13 cellular contexts compared by ENCODE assay signal in genomic region chr6:22886881-22887581, GRCh38.
DNase-seq lines count a peak whose midpoint lies in the region; ATAC-seq, FAIRE-seq and TF ChIP-seq lines count a peak whose summit lies in the region.
"Had no signal": no experiment of that assay in that cellular context is flagged by ENCODE, and none has a peak within 500 bp of the region (broad histone marks: within the 10 kb centered on the region; RNA-seq: fewer than 3 reads in every experiment).

No MANE protein-coding gene starts in this region.

- no peaks in the 10 kb centered on the region for H3K36me3 ChIP-seq in bronchial epithelial cell (ENCODE audit: control insufficient read depth, insufficient read depth, low read length)

- TF ChIP-seq CTCF in bronchial epithelial cell (IDR thresholded peaks at IDR 0.05; ENCODE audit: insufficient read depth, low read length, severe bottlenecking) = no peak

- H3K4me1 Mint-ChIP-seq in immature natural killer cell = peaks cover 3 to 8% of the 10 kb centered on the region in 2 donors
- H3K4me1 Mint-ChIP-seq: activated CD4-positive, alpha-beta T cell treated with anti-CD3 and anti-CD28 coated beads, Interleukin-2, amount 10 ng/mL, durations not matched to agents 24 days and 14 days had no signal

- no peak for FAIRE-seq in bronchial epithelial cell (lab: Jason Lieb, UNC)
- FAIRE-seq in GM19239 (lab: Jason Lieb, UNC) = no peak

- H3K27me3 ChIP-seq in bronchial epithelial cell (ENCODE audit: control insufficient read depth, insufficient read depth, low read length) = no peaks in the 10 kb centered on the region

- no peak overlapping the region for H3K27ac Mint-ChIP-seq in immature natural killer cell
- H3K27ac Mint-ChIP-seq: activated CD4-positive, alpha-beta T cell treated with anti-CD3 and anti-CD28 coated beads, Interleukin-2, amount 10 ng/mL, durations not matched to agents 24 days and 14 days; activated T-helper 2 cell treated with anti-CD3 and anti-CD28 coated beads, Interferon-gamma antibody, Interleukin-2, Interleukin-4, amounts not matched to agents 10 μg/mL and 5 μg/mL and 100 μg/mL, durations not matched to agents 14 hours and 24 hours and 36 hours; CD8-positive, alpha-beta T cell had no signal

- ATAC-seq in GM19395 (IDR thresholded peaks at IDR 0.05; ENCODE audit: unreplicated experiment) = peak; percentile 68
- ATAC-seq: CD8-positive, alpha-beta T cell had no signal

- H3K9me3 Mint-ChIP-seq in immature natural killer cell = peaks cover 0 to 18% (median 4%) of the 10 kb centered on the region in 6 donors
- H3K9me3 Mint-ChIP-seq: activated CD4-positive, alpha-beta T cell treated with anti-CD3 and anti-CD28 coated beads, Interleukin-2, amount 10 ng/mL, durations not matched to agents 24 days and 14 days; activated T-helper 2 cell treated with anti-CD3 and anti-CD28 coated beads, Interferon-gamma antibody, Interleukin-2, Interleukin-4, amounts not matched to agents 10 μg/mL and 5 μg/mL and 100 μg/mL, durations not matched to agents 14 hours and 24 hours and 36 hours; CD8-positive, alpha-beta T cell had no signal

- peaks cover 0 to 3% (median 2%) of the 10 kb centered on the region in 3 donors for H3K27me3 Mint-ChIP-seq in immature natural killer cell (ENCODE audit: low read depth in 3 of 3)
- H3K27me3 Mint-ChIP-seq: activated CD4-positive, alpha-beta T cell treated with anti-CD3 and anti-CD28 coated beads, Interleukin-2, amount 10 ng/mL, durations not matched to agents 24 days and 14 days had no signal

- H3K4me3 ChIP-seq in bronchial epithelial cell (ENCODE audit: low read depth, low read length) = no peak overlapping the region

- DNase-seq in NCI-H1436 (lab: John Stamatoyannopoulos, UW) (peak; percentile 55), bronchial epithelial cell (ENCODE audit: low read depth) (peak; percentile 87), renal cortical epithelial cell (ENCODE audit: low read depth) (peak; percentile 81), GM19239 (ENCODE audit: insufficient read length, low spot score) (no peak), immature natural killer cell (no peak)
- DNase-seq in activated T-cell treated with anti-CD3 and anti-CD28 coated beads, Interleukin-2, amount 50 U/mL, for 1 hour = no peak
- DNase-seq: activated CD4-positive, alpha-beta T cell treated with anti-CD3 and anti-CD28 coated beads, Interleukin-2, amount 10 ng/mL, durations not matched to agents 24 days and 14 days; CD8-positive, alpha-beta T cell; foreskin melanocyte; NCI-H526 treated with DMSO at 0.1 percent for 48 hours; nucleus accumbens had no signal

- no peaks in the 10 kb centered on the region for H3K36me3 Mint-ChIP-seq in immature natural killer cell
- H3K36me3 Mint-ChIP-seq: CD8-positive, alpha-beta T cell had no signal

- no peak overlapping the region for H3K4me3 Mint-ChIP-seq in immature natural killer cell
- H3K4me3 Mint-ChIP-seq: activated CD4-positive, alpha-beta T cell treated with anti-CD3 and anti-CD28 coated beads, Interleukin-2, amount 10 ng/mL, durations not matched to agents 24 days and 14 days; CD8-positive, alpha-beta T cell had no signal

Comparison
In these comparisons a context has a peak if more than half of its experiments do, and no peak if none do; other contexts are left out.
1. DNase-seq: peak in NCI-H1436 (single experiment), bronchial epithelial cell (single experiment) and renal cortical epithelial cell (single experiment); none in GM19239 (single experiment), activated T-cell treated with anti-CD3 and anti-CD28 coated beads, Interleukin-2, amount 50 U/mL, for 1 hour (single experiment) and immature natural killer cell (0 of 3).